9 cellular contexts compared by ENCODE assay signal in genomic region chr12:97989366-97989940, GRCh38.
"Had no signal": no experiment of that assay in that cellular context is flagged by ENCODE, and none has a peak within 500 bp of the region (broad histone marks: within the 10 kb centered on the region; RNA-seq: fewer than 3 reads in every experiment).

No MANE protein-coding gene starts in this region.

- FAIRE-seq: HTR-8/SVneo, K562 had no signal

- H3K4me1 Mint-ChIP-seq: IgD-negative memory B cell had no signal

- H3K4me3 Mint-ChIP-seq: IgD-negative memory B cell had no signal

- H3K27me3 Mint-ChIP-seq: IgD-negative memory B cell had no signal

- H3K9ac ChIP-seq: KMS-11 had no signal

- H3K4me3 ChIP-seq: K562 had no signal

- ATAC-seq: K562 had no signal

- DNase-seq: IMR-90, Karpas-422, KBM-7, KG1 had no signal

- H3K27ac ChIP-seq: HL-60, KMS-11 had no signal

- H3K27ac Mint-ChIP-seq: IgD-negative memory B cell had no signal

- H3K4me2 ChIP-seq: KMS-11 had no signal
